8 cellular contexts compared by ENCODE assay signal in genomic region chrX:155216179-155216939, GRCh38. TPM values are rescaled to one million over a fixed set of nuclear protein-coding genes. Genes with fewer than 3 reads are reported as not detected.
DNase-seq lines count a peak whose midpoint lies in the region; ATAC-seq and TF ChIP-seq lines count a peak whose summit lies in the region.

A gene with protein sequence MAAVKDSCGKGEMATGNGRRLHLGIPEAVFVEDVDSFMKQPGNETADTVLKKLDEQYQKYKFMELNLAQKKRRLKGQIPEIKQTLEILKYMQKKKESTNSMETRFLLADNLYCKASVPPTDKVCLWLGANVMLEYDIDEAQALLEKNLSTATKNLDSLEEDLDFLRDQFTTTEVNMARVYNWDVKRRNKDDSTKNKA (plus strand): TSS chrX:155216460. CDS start chrX:155216483, 23 bp downstream.

- peaks cover 23% of the 10 kb centered on the region for H3K4me1 ChIP-seq in mononuclear cell (ENCODE audit: insufficient read depth, low read length)

- peak; percentile 96 for ATAC-seq in GM21529 (IDR thresholded peaks at IDR 0.05; ENCODE audit: unreplicated experiment)

- peaks cover 1% of the 10 kb centered on the region for H3K36me3 Mint-ChIP-seq in IgD-negative memory B cell

- H3K27me3 ChIP-seq in mononuclear cell (ENCODE audit: insufficient read depth, low read length): no peaks in the 10 kb centered on the region

- H3K27me3 Mint-ChIP-seq in IgD-negative memory B cell: no peaks in the 10 kb centered on the region

- peak within 1 kb of the TSS; percentile 80 to 98 (median 92) for H3K27ac Mint-ChIP-seq in IgD-negative memory B cell

- H3K4me3 ChIP-seq in epithelial cell of esophagus (ENCODE audit: low read length) (peak within 1 kb of the TSS; percentile 76), mononuclear cell (ENCODE audit: low read length) (peak within 1 kb of the TSS; percentile 70)

- DNase-seq in DMS153 (lab: John Stamatoyannopoulos, UW) (peak; percentile 97), OCI-M1 (lab: John Stamatoyannopoulos, UW) (peak; percentile 95), activated T-cell treated with anti-CD3 and anti-CD28 coated beads for 4 hours (peak; percentile 69), epithelial cell of esophagus (ENCODE audit: low read depth) (peak; percentile 96)
- peak; percentile 44 to 71 for DNase-seq in stimulated activated CD8-positive, alpha-beta memory T cell treated with anti-CD3 and anti-CD28 coated beads, Interleukin-4, amount 100 ng/mL, for 1 hour (ENCODE audit: low read depth in 2 of 2, low spot score in 1 of 2)

- no peaks in the 10 kb centered on the region for H3K9me3 ChIP-seq in mononuclear cell (ENCODE audit: low read depth, low read length)

- H3K4me3 Mint-ChIP-seq in IgD-negative memory B cell: peak within 1 kb of the TSS; percentile 90 to 98 (median 92)

- H3K9me3 Mint-ChIP-seq in IgD-negative memory B cell: no peaks in the 10 kb centered on the region

- peaks cover 8 to 19% (median 12%) of the 10 kb centered on the region in 3 donors for H3K4me1 Mint-ChIP-seq in IgD-negative memory B cell

- peak; percentile 43 for TF ChIP-seq CTCF in epithelial cell of esophagus (IDR thresholded peaks at IDR 0.05; ENCODE audit: insufficient read depth, low read depth, low read length, missing control alignments)

RNA-seq across cellular contexts. Expression of the gene that starts here (rescaled TPM):
- polyA plus RNA-seq in IgD-negative memory B cell: 55.7 TPM
- 12.6 TPM for total RNA-seq in mononuclear cell

Comparison
In these comparisons a context has a peak if more than half of its experiments do, and no peak if none do; other contexts are left out.
1. Peak in every context shown above with its lines: DNase-seq, ATAC-seq and H3K4me3 ChIP-seq.